In the genomic region with DNA sequence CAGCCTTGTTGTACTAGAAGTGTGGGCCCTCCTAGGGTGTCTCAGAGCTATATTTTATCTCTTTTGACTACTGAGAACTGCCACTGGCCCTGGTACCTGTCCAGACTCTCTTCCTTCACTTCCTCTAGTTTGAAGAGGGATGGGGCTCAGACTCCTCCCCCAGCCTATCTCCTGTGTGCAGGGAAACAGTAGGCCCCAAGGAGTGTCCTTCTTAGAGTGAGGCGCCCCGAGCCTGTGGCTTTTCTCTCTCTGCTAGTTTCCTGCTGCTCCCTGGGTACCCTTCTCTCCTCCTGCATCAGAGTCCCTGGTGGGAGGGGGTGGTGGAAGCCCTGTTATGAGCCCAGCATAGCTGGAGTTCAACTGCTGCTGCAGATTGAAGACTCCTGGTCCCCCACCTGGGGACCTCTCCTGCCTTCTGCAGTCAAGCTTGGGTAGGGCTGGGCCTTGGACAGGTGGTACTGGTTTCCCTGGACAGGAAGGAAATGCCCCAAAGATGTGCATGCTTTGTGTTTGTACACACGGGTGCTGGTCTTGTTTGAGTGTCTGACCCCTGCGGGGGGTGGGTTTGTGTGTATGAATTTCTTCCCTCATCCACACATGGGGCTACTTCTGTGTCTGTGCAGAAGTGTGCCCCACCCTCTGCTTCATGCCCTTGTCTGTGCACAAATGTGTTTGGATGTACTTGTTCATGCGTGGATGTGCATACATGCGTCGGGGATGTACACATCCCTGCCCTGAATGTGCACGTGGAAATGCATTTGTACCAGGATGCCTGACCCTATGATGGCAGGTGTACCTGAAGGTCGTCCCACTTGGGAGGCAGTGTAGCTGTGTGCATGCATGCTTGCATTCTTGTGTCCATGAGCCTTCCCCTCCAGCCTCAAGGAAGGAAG, we compare ENCODE assay signal across 1 cellular context.
TF ChIP-seq lines count a peak whose summit lies in the region.

No MANE protein-coding gene starts in this region.

TF ChIP-seq in HepG2, 621 proteins besides CTCF, POLR2A, EP300 and RAD21 (continued from another document):
- TF ChIP-seq, protein P1, sequence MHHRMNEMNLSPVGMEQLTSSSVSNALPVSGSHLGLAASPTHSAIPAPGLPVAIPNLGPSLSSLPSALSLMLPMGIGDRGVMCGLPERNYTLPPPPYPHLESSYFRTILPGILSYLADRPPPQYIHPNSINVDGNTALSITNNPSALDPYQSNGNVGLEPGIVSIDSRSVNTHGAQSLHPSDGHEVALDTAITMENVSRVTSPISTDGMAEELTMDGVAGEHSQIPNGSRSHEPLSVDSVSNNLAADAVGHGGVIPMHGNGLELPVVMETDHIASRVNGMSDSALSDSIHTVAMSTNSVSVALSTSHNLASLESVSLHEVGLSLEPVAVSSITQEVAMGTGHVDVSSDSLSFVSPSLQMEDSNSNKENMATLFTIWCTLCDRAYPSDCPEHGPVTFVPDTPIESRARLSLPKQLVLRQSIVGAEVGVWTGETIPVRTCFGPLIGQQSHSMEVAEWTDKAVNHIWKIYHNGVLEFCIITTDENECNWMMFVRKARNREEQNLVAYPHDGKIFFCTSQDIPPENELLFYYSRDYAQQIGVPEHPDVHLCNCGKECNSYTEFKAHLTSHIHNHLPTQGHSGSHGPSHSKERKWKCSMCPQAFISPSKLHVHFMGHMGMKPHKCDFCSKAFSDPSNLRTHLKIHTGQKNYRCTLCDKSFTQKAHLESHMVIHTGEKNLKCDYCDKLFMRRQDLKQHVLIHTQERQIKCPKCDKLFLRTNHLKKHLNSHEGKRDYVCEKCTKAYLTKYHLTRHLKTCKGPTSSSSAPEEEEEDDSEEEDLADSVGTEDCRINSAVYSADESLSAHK (CRISPR knock-in tag; IDR thresholded peaks at IDR 0.05; ENCODE audit: borderline replicate concordance) = no peak
- TF ChIP-seq, protein P2, sequence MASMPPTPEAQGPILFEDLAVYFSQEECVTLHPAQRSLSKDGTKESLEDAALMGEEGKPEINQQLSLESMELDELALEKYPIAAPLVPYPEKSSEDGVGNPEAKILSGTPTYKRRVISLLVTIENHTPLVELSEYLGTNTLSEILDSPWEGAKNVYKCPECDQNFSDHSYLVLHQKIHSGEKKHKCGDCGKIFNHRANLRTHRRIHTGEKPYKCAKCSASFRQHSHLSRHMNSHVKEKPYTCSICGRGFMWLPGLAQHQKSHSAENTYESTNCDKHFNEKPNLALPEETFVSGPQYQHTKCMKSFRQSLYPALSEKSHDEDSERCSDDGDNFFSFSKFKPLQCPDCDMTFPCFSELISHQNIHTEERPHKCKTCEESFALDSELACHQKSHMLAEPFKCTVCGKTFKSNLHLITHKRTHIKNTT (CRISPR knock-in tag; IDR thresholded peaks at IDR 0.05) = no peak
- TF ChIP-seq AHR (CRISPR knock-in tag; IDR thresholded peaks at IDR 0.05) (peak; percentile 24; the same call in 1 of the 2 replicates), ZBTB7A (CRISPR knock-in tag; IDR thresholded peaks at IDR 0.05) (peak; percentile 66; the same call in 1 of the 2 replicates)
TF ChIP-seq in HepG2: peak in this region for 11.
